ENCODE assay signal across 10 cellular contexts in genomic region chr18:361941-362913, GRCh38.
DNase-seq lines count a peak whose midpoint lies in the region; ATAC-seq and TF ChIP-seq lines count a peak whose summit lies in the region.
"Had no signal": no experiment of that assay in that cellular context is flagged by ENCODE, and none has a peak within 500 bp of the region (broad histone marks: within the 10 kb centered on the region; RNA-seq: fewer than 3 reads in every experiment).

No MANE protein-coding gene starts in this region.

- no peaks in the 10 kb centered on the region for H3K9me3 ChIP-seq in tibial artery

- H3K4me1 Mint-ChIP-seq in WTC11: peaks cover 31% of the 10 kb centered on the region

- no peaks in the 10 kb centered on the region for H3K36me3 Mint-ChIP-seq in WTC11

- no peaks in the 10 kb centered on the region for H3K4me1 ChIP-seq in tibial artery

- no peak overlapping the region for H3K4me3 Mint-ChIP-seq in WTC11

- no peak for TF ChIP-seq POLR2A in GM18505 (IDR thresholded peaks at IDR 0.05; ENCODE audit: borderline replicate concordance, extremely low read depth, insufficient read depth, insufficient read length)

- CTCF ChIA-PET in WTC11 (lab: Charles Lee): no interaction called here

- no peaks in the 10 kb centered on the region for H3K36me3 ChIP-seq in tibial artery

- no peaks in the 10 kb centered on the region for H3K27me3 Mint-ChIP-seq in WTC11 (ENCODE audit: low read depth)

- H3K9me3 Mint-ChIP-seq in WTC11: no peaks in the 10 kb centered on the region

- H3K27me3 ChIP-seq in tibial artery: no peaks in the 10 kb centered on the region

- no peak overlapping the region for H3K27ac ChIP-seq in tibial artery

- peak; percentile 31; the same call in 1 of the 2 replicates for ATAC-seq in WTC11
- ATAC-seq in GM18505 (IDR thresholded peaks at IDR 0.05; ENCODE audit: unreplicated experiment): no peak

- intact Hi-C loops in tibial artery (cut with DNase I; ENCODE audit: low total_unique reads): no loop called here

- H3K27ac Mint-ChIP-seq in WTC11: no peak overlapping the region

- DNase-seq in NCI-H1694 treated with DMSO at 0.1 percent for 48 hours (lab: John Stamatoyannopoulos, UW) (peak; percentile 2), NCI-H1694 (lab: John Stamatoyannopoulos, UW) (no peak), WTC11 (ENCODE audit: low spot score) (no peak), iPS-NIHi7 (ENCODE audit: extremely low spot score) (peak; percentile 50), tibial artery (peak; percentile 69 to 76), NCI-H1105 (lab: John Stamatoyannopoulos, UW) (no peak), HUDEP-2 (lab: John Stamatoyannopoulos, UW; ENCODE audit: unreplicated experiment in 76 of 76) (no peak)
- DNase-seq: effector memory CD4-positive, alpha-beta T cell; small intestine had no signal

- POLR2A ChIA-PET in WTC11 (lab: Charles Lee): no interaction called here

- TF ChIP-seq CTCF in WTC11 (IDR thresholded peaks at IDR 0.05) (no peak), tibial artery (IDR thresholded peaks at IDR 0.05) (no peak)

- H3K4me3 ChIP-seq in tibial artery: no peak overlapping the region

TF ChIP-seq in WTC11, 78 proteins besides CTCF, POLR2A, EP300 and RAD21:
- TF ChIP-seq GABPB1 (CRISPR knock-in tag; IDR thresholded peaks at IDR 0.05) (peak; percentile 16; the same call in 1 of the 2 replicates), ZBTB43 (CRISPR knock-in tag; IDR thresholded peaks at IDR 0.05) (no peak)

Comparison
In these comparisons a context has a peak if more than half of its experiments do, and no peak if none do; other contexts are left out.
1. DNase-seq: peak in NCI-H1694 treated with DMSO at 0.1 percent for 48 hours (single experiment), iPS-NIHi7 (single experiment) and tibial artery (2 of 2); none in NCI-H1694 (single experiment), WTC11 (single experiment), NCI-H1105 (single experiment) and HUDEP-2 (0 of 76).